Comparison of ENCODE assay signal across 17 cellular contexts in the genomic region with DNA sequence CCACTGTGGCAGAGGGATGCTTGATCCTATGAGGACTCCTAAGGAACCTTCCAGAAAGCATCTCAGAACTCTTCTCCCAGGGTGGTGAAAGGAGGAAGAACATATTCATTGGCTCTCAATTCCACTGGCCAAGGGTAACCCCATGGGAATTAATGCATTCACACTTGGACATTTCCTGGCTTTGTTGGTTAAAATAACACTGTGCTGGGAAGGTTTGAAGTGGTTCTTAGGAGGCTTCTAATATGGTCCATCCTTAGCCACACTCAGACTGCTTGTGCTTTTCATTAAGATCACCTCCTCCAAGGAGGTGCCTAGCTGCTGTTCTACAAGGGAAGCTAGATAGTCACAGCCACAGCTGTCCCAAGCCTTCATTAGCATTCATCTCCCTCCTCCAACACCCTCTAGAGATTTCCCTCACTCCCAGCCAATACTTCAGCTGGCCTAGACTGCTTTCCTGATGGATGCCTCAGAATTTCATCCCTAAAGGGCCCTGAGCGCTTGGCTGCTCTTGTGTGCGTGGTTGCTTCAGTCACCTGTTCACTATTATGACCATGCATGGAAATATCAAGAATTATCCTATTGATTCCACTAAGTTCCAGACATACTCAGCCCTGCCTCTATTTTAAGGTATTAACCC.
A peak's percentile ranks its signal among the peaks of the same experiment; 100 is the strongest.
DNase-seq lines count a peak whose midpoint lies in the region; ATAC-seq and TF ChIP-seq lines count a peak whose summit lies in the region.
"Had no signal": no experiment of that assay in that cellular context is flagged by ENCODE, and none has a peak within 500 bp of the region (broad histone marks: within the 10 kb centered on the region; RNA-seq: fewer than 3 reads in every experiment).

No MANE protein-coding gene starts in this region.

- H3K27me3 ChIP-seq in ascending aorta, result no peaks in the 10 kb centered on the region
- no peaks in the 10 kb centered on the region for H3K27me3 ChIP-seq in osteoblast (ENCODE audit: insufficient read depth, low read length)
- no peaks in the 10 kb centered on the region for H3K27me3 ChIP-seq in Peyer's patch
- H3K27me3 ChIP-seq in colonic mucosa, result no peaks in the 10 kb centered on the region
- H3K27me3 ChIP-seq: SJSA1 had no signal

- H3K79me2 ChIP-seq in osteoblast (ENCODE audit: insufficient read depth, low read length), result no peaks in the 10 kb centered on the region

- H3K27ac Mint-ChIP-seq in T-helper 17 cell, result no peak overlapping the region

- H3K27ac ChIP-seq in ascending aorta, result peak overlapping the region; percentile 0 to 36
- H3K27ac ChIP-seq in osteoblast (ENCODE audit: low read depth, low read length), result no peak overlapping the region
- H3K27ac ChIP-seq in Peyer's patch, result no peak overlapping the region
- H3K27ac ChIP-seq in colonic mucosa, result no peak overlapping the region
- H3K27ac ChIP-seq: HL-60, RWPE1, SJSA1 had no signal

- H3K4me3 ChIP-seq in ascending aorta, result no peak overlapping the region
- H3K4me3 ChIP-seq in fibroblast of the aortic adventitia (ENCODE audit: low read depth, low read length), result no peak overlapping the region
- H3K4me3 ChIP-seq in osteoblast (ENCODE audit: insufficient read depth, low read length), result no peak overlapping the region
- no peak overlapping the region for H3K4me3 ChIP-seq in Peyer's patch
- no peak overlapping the region for H3K4me3 ChIP-seq in colonic mucosa
- no peak overlapping the region for H3K4me3 ChIP-seq in foreskin fibroblast (ENCODE audit: low read depth in 1 of 2, low read length in 2 of 2)
- H3K4me3 ChIP-seq: HAP-1, SJSA1 had no signal

- TF ChIP-seq CTCF in ascending aorta (IDR thresholded peaks at IDR 0.05) (no peak), fibroblast of the aortic adventitia (IDR thresholded peaks at IDR 0.05; ENCODE audit: insufficient read depth, low read length) (no peak), osteoblast (IDR thresholded peaks at IDR 0.05; ENCODE audit: extremely low read depth, low read depth, low read length) (no peak), Peyer's patch (IDR thresholded peaks at IDR 0.05) (no peak), colonic mucosa (IDR thresholded peaks at IDR 0.05) (no peak), foreskin fibroblast (IDR thresholded peaks at IDR 0.05; ENCODE audit: low read depth, low read length) (no peak)

- no peak overlapping the region for H3K4me3 Mint-ChIP-seq in T-helper 17 cell

- intact Hi-C loops in ascending aorta (cut with DNase I) (no loop called here), colonic mucosa (cut with DNase I) (no loop called here)

- H3K4me2 ChIP-seq in osteoblast (ENCODE audit: insufficient read depth, low read length), result no peak overlapping the region

- H3K27me3 Mint-ChIP-seq in T-helper 17 cell, result peaks cover 11% of the 10 kb centered on the region

- H4K20me1 ChIP-seq in osteoblast (ENCODE audit: insufficient read depth, low read length), result no peaks in the 10 kb centered on the region

- no peak for ATAC-seq in T-helper 17 cell

- H3K4me1 ChIP-seq in ascending aorta, result peaks cover 0 to 21% of the 10 kb centered on the region in 2 donors
- H3K4me1 ChIP-seq in osteoblast (ENCODE audit: insufficient read depth, low read length), result peaks cover 17% of the 10 kb centered on the region
- no peaks in the 10 kb centered on the region for H3K4me1 ChIP-seq in Peyer's patch
- no peaks in the 10 kb centered on the region for H3K4me1 ChIP-seq in colonic mucosa
- H3K4me1 ChIP-seq: HAP-1, SJSA1 had no signal

- H3K9ac ChIP-seq in colonic mucosa (ENCODE audit: low read depth in 2 of 2, low read length in 2 of 2), result no peak overlapping the region

- no peaks in the 10 kb centered on the region for H3K36me3 ChIP-seq in ascending aorta
- no peaks in the 10 kb centered on the region for H3K36me3 ChIP-seq in osteoblast (ENCODE audit: insufficient read depth, low read length)
- no peaks in the 10 kb centered on the region for H3K36me3 ChIP-seq in Peyer's patch
- H3K36me3 ChIP-seq in colonic mucosa, result no peaks in the 10 kb centered on the region
- H3K36me3 ChIP-seq: HAP-1, SJSA1 had no signal

- no peaks in the 10 kb centered on the region for H3K4me1 Mint-ChIP-seq in T-helper 17 cell

- H3K9me3 ChIP-seq in ascending aorta, result no peaks in the 10 kb centered on the region
- H3K9me3 ChIP-seq in osteoblast (ENCODE audit: low read depth, low read length), result no peaks in the 10 kb centered on the region
- H3K9me3 ChIP-seq in Peyer's patch, result no peaks in the 10 kb centered on the region
- no peaks in the 10 kb centered on the region for H3K9me3 ChIP-seq in colonic mucosa
- H3K9me3 ChIP-seq in T-helper 17 cell (ENCODE audit: control insufficient read depth, low read length, poor library complexity, severe bottlenecking), result no peaks in the 10 kb centered on the region
- H3K9me3 ChIP-seq: HAP-1, SJSA1 had no signal

- H2AFZ ChIP-seq in osteoblast (ENCODE audit: low read length), result no peak overlapping the region

- DNase-seq in GM03348 (ENCODE audit: low spot score) (peak; percentile 5), ascending aorta (ENCODE audit: low spot score in 2 of 2) (no peak), fibroblast of the aortic adventitia (ENCODE audit: low read depth) (peak; percentile 69), osteoblast (ENCODE audit: insufficient read length, low spot score, missing footprints) (peak; percentile 25), Peyer's patch (no peak), colonic mucosa (no peak), foreskin fibroblast (no peak), T-helper 17 cell (no peak)
- DNase-seq: AML-193, COR-L47, NCI-H1105 treated with DMSO at 0.1 percent for 48 hours, NCI-H187 treated with DMSO at 0.1 percent for 48 hours, NCI-H748 treated with DMSO at 0.1 percent for 48 hours had no signal

- TF ChIP-seq POLR2A in Peyer's patch (IDR thresholded peaks at IDR 0.05), result no peak

- peaks cover 2% of the 10 kb centered on the region for H3K36me3 Mint-ChIP-seq in T-helper 17 cell (ENCODE audit: low read depth)

Comparison
In these comparisons a context has a peak if more than half of its experiments do, and no peak if none do; other contexts are left out.
1. DNase-seq: peak in GM03348 (single experiment), fibroblast of the aortic adventitia (single experiment) and osteoblast (single experiment); none in ascending aorta (0 of 2), Peyer's patch (0 of 3), colonic mucosa (single experiment), foreskin fibroblast (0 of 2) and T-helper 17 cell (0 of 3).
2. H3K27ac ChIP-seq: peak in ascending aorta (2 of 2); none in osteoblast (single experiment), Peyer's patch (0 of 4) and colonic mucosa (single experiment).